ENCODE assay signal across 1 cellular context in genomic region chrX:23505531-23506303, GRCh38.
TF ChIP-seq lines count a peak whose summit lies in the region.

No MANE protein-coding gene starts in this region.

TF ChIP-seq in H1, 55 proteins besides CTCF, POLR2A, EP300 and RAD21 (continued from another document):
- no peak for TF ChIP-seq TBP (IDR thresholded peaks at IDR 0.05; ENCODE audit: low read depth, low read length)
- no peak for TF ChIP-seq CHD2 (IDR thresholded peaks at IDR 0.05; ENCODE audit: low read length)
- no peak for TF ChIP-seq EGR1 (IDR thresholded peaks at IDR 0.05; ENCODE audit: borderline replicate concordance, low read depth, low read length)
- TF ChIP-seq PHF8 (conservative IDR thresholded peaks at IDR 0.05; ENCODE audit: low read depth, low read length) = no peak
- TF ChIP-seq ASH2L (IDR thresholded peaks at IDR 0.05; ENCODE audit: low read length) = peak; percentile 84
